In the genomic region with DNA sequence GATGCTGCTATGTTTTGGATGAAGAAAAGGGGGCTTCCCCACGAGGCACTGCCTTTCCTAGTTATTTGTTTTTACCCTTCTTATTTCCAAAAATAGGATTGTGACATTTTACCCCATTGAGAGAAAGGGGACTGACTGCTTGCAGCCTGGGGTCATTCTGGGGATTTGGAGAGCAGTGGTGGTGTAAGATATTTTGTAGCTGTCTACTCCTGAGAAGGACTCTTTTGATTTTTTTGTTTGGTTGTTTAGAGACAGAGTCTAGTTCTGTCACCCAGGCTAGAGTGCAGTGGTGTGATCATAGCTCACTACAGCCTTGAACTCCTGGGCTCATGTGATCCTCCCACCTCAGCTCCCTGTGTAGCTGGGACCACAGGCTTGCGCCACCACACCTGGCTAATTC, we compare ENCODE assay signal across 31 cellular contexts.
"Had no signal": no experiment of that assay in that cellular context is flagged by ENCODE, and none has a peak within 500 bp of the region (broad histone marks: within the 10 kb centered on the region; RNA-seq: fewer than 3 reads in every experiment).

No MANE protein-coding gene starts in this region.

- H3K4me3 ChIP-seq: adrenal gland, body of pancreas, esophagus muscularis mucosa, gastroesophageal sphincter had no signal

- H3K27ac Mint-ChIP-seq: activated CD4-positive, alpha-beta memory T cell treated with anti-CD3 and anti-CD28 coated beads, Interleukin-2, amount 10 ng/mL, durations not matched to agents 7 days and 5 days; activated CD4-positive, alpha-beta T cell treated with anti-CD3 and anti-CD28 coated beads for 36 hours; activated CD4-positive, alpha-beta T cell treated with anti-CD3 and anti-CD28 coated beads, Interleukin-2, amount 10 ng/mL, durations not matched to agents 24 days and 14 days; activated naive CD4-positive, alpha-beta T cell treated with anti-CD3 and anti-CD28 coated beads, Interleukin-2, amount 50 U/mL, for 24 hours; activated naive CD8-positive, alpha-beta T cell treated with anti-CD3 and anti-CD28 coated beads for 36 hours; activated naive CD8-positive, alpha-beta T cell treated with anti-CD3 and anti-CD28 coated beads, Interleukin-2, amount 50 U/mL, for 24 hours; activated T-cell treated with anti-CD3 and anti-CD28 coated beads, Interleukin-2, amount 50 U/mL, for 24 hours; activated T-cell treated with anti-CD3 and anti-CD28 coated beads, Interleukin-2, amount 50 U/mL, for 72 hours; effector memory CD8-positive, alpha-beta T cell; T-helper 17 cell; T-helper 2 cell treated with Interferon-gamma antibody and Interleukin-4, amounts not matched to agents 5 μg/mL and 100 μg/mL, for 36 hours had no signal

- ATAC-seq: activated CD4-positive, alpha-beta T cell treated with anti-CD3 and anti-CD28 coated beads for 36 hours; activated naive CD8-positive, alpha-beta T cell treated with anti-CD3 and anti-CD28 coated beads, Interleukin-2, amount 50 U/mL, for 24 hours; activated T-cell treated with anti-CD3 and anti-CD28 coated beads, Interleukin-2, amount 50 U/mL, for 72 hours; body of pancreas; effector memory CD8-positive, alpha-beta T cell; foreskin keratinocyte; gastroesophageal sphincter; T-helper 17 cell had no signal

- H3K27me3 ChIP-seq: adrenal gland, body of pancreas, esophagus muscularis mucosa, foreskin keratinocyte, gastroesophageal sphincter had no signal

- H3K4me3 Mint-ChIP-seq: activated CD4-positive, alpha-beta memory T cell treated with anti-CD3 and anti-CD28 coated beads, Interleukin-2, amount 10 ng/mL, durations not matched to agents 7 days and 5 days; activated CD4-positive, alpha-beta T cell treated with anti-CD3 and anti-CD28 coated beads for 36 hours; activated CD4-positive, alpha-beta T cell treated with anti-CD3 and anti-CD28 coated beads, Interleukin-2, amount 10 ng/mL, durations not matched to agents 24 days and 14 days; activated naive CD4-positive, alpha-beta T cell treated with anti-CD3 and anti-CD28 coated beads, Interleukin-2, amount 50 U/mL, for 24 hours; activated naive CD8-positive, alpha-beta T cell treated with anti-CD3 and anti-CD28 coated beads for 36 hours; activated naive CD8-positive, alpha-beta T cell treated with anti-CD3 and anti-CD28 coated beads, Interleukin-2, amount 50 U/mL, for 24 hours; activated T-cell treated with anti-CD3 and anti-CD28 coated beads, Interleukin-2, amount 50 U/mL, for 24 hours; activated T-cell treated with anti-CD3 and anti-CD28 coated beads, Interleukin-2, amount 50 U/mL, for 72 hours; effector memory CD8-positive, alpha-beta T cell; T-helper 17 cell; T-helper 2 cell treated with Interferon-gamma antibody and Interleukin-4, amounts not matched to agents 5 μg/mL and 100 μg/mL, for 36 hours had no signal

- H3K4me1 Mint-ChIP-seq: activated CD4-positive, alpha-beta memory T cell treated with anti-CD3 and anti-CD28 coated beads, Interleukin-2, amount 10 ng/mL, durations not matched to agents 7 days and 5 days; activated CD4-positive, alpha-beta T cell treated with anti-CD3 and anti-CD28 coated beads for 36 hours; activated CD4-positive, alpha-beta T cell treated with anti-CD3 and anti-CD28 coated beads, Interleukin-2, amount 10 ng/mL, durations not matched to agents 24 days and 14 days; activated naive CD4-positive, alpha-beta T cell treated with anti-CD3 and anti-CD28 coated beads, Interleukin-2, amount 50 U/mL, for 24 hours; activated naive CD8-positive, alpha-beta T cell treated with anti-CD3 and anti-CD28 coated beads for 36 hours; activated naive CD8-positive, alpha-beta T cell treated with anti-CD3 and anti-CD28 coated beads, Interleukin-2, amount 50 U/mL, for 24 hours; T-helper 17 cell had no signal

- H3K27ac ChIP-seq: adrenal gland, body of pancreas, esophagus muscularis mucosa, foreskin keratinocyte, gastroesophageal sphincter had no signal

- H3K4me1 ChIP-seq: adrenal gland, body of pancreas, esophagus muscularis mucosa, foreskin keratinocyte, gastroesophageal sphincter had no signal

- H3K9me3 ChIP-seq: adrenal gland, body of pancreas, esophagus muscularis mucosa, gastroesophageal sphincter had no signal

- H3K9me3 Mint-ChIP-seq: activated CD4-positive, alpha-beta memory T cell treated with anti-CD3 and anti-CD28 coated beads, Interleukin-2, amount 10 ng/mL, durations not matched to agents 7 days and 5 days; activated CD4-positive, alpha-beta T cell treated with anti-CD3 and anti-CD28 coated beads, Interleukin-2, amount 10 ng/mL, durations not matched to agents 24 days and 14 days; activated naive CD4-positive, alpha-beta T cell treated with anti-CD3 and anti-CD28 coated beads, Interleukin-2, amount 50 U/mL, for 24 hours; activated naive CD8-positive, alpha-beta T cell treated with anti-CD3 and anti-CD28 coated beads for 36 hours; activated naive CD8-positive, alpha-beta T cell treated with anti-CD3 and anti-CD28 coated beads, Interleukin-2, amount 50 U/mL, for 24 hours; activated T-cell treated with anti-CD3 and anti-CD28 coated beads, Interleukin-2, amount 50 U/mL, for 24 hours; activated T-cell treated with anti-CD3 and anti-CD28 coated beads, Interleukin-2, amount 50 U/mL, for 72 hours; effector memory CD8-positive, alpha-beta T cell; T-helper 2 cell treated with Interferon-gamma antibody and Interleukin-4, amounts not matched to agents 5 μg/mL and 100 μg/mL, for 36 hours had no signal

- H3K27me3 Mint-ChIP-seq: activated CD4-positive, alpha-beta memory T cell treated with anti-CD3 and anti-CD28 coated beads, Interleukin-2, amount 10 ng/mL, durations not matched to agents 7 days and 5 days; activated CD4-positive, alpha-beta T cell treated with anti-CD3 and anti-CD28 coated beads for 36 hours; activated CD4-positive, alpha-beta T cell treated with anti-CD3 and anti-CD28 coated beads, Interleukin-2, amount 10 ng/mL, durations not matched to agents 24 days and 14 days; activated naive CD4-positive, alpha-beta T cell treated with anti-CD3 and anti-CD28 coated beads, Interleukin-2, amount 50 U/mL, for 24 hours; activated naive CD8-positive, alpha-beta T cell treated with anti-CD3 and anti-CD28 coated beads for 36 hours; activated naive CD8-positive, alpha-beta T cell treated with anti-CD3 and anti-CD28 coated beads, Interleukin-2, amount 50 U/mL, for 24 hours; activated T-cell treated with anti-CD3 and anti-CD28 coated beads, Interleukin-2, amount 50 U/mL, for 24 hours; effector memory CD8-positive, alpha-beta T cell; T-helper 17 cell had no signal

- DNase-seq: activated CD4-positive, alpha-beta memory T cell treated with anti-CD3 and anti-CD28 coated beads, Interleukin-2, amount 10 ng/mL, durations not matched to agents 7 days and 5 days; activated CD4-positive, alpha-beta T cell treated with anti-CD3 and anti-CD28 coated beads for 36 hours; activated CD4-positive, alpha-beta T cell treated with anti-CD3 and anti-CD28 coated beads, Interleukin-2, amount 10 ng/mL, durations not matched to agents 24 days and 14 days; activated CD4-positive, CD25-positive, alpha-beta regulatory T cell; activated CD4-positive, CD25-positive, alpha-beta regulatory T cell treated with anti-CD3 and anti-CD28 coated beads, Interleukin-2, amount 50 U/mL, for 72 hours; activated CD8-positive, alpha-beta memory T cell treated with anti-CD3 and anti-CD28 coated beads, Interleukin-2, amount 50 U/mL, for 48 hours; activated gamma-delta T cell; activated naive CD4-positive, alpha-beta T cell; activated naive CD8-positive, alpha-beta T cell treated with anti-CD3 and anti-CD28 coated beads for 36 hours; activated naive CD8-positive, alpha-beta T cell treated with anti-CD3 and anti-CD28 coated beads, Interleukin-2, amount 50 U/mL, for 24 hours; activated T-cell treated with anti-CD3 and anti-CD28 coated beads for 4 hours; activated T-cell treated with anti-CD3 and anti-CD28 coated beads, Interleukin-2, amount 50 U/mL, for 24 hours; activated T-cell treated with anti-CD3 and anti-CD28 coated beads, Interleukin-2, amount 50 U/mL, for 72 hours; adrenal gland; amygdala; aorta; body of pancreas; caudate nucleus; cortex of kidney; dermis blood vessel endothelial cell; effector CD4-positive, alpha-beta T cell; effector memory CD8-positive, alpha-beta T cell; erythroblast; foreskin keratinocyte; T-helper 1 cell; T-helper 17 cell; T1000 had no signal
